ENCODE assay signal across 26 cellular contexts in the genomic region with DNA sequence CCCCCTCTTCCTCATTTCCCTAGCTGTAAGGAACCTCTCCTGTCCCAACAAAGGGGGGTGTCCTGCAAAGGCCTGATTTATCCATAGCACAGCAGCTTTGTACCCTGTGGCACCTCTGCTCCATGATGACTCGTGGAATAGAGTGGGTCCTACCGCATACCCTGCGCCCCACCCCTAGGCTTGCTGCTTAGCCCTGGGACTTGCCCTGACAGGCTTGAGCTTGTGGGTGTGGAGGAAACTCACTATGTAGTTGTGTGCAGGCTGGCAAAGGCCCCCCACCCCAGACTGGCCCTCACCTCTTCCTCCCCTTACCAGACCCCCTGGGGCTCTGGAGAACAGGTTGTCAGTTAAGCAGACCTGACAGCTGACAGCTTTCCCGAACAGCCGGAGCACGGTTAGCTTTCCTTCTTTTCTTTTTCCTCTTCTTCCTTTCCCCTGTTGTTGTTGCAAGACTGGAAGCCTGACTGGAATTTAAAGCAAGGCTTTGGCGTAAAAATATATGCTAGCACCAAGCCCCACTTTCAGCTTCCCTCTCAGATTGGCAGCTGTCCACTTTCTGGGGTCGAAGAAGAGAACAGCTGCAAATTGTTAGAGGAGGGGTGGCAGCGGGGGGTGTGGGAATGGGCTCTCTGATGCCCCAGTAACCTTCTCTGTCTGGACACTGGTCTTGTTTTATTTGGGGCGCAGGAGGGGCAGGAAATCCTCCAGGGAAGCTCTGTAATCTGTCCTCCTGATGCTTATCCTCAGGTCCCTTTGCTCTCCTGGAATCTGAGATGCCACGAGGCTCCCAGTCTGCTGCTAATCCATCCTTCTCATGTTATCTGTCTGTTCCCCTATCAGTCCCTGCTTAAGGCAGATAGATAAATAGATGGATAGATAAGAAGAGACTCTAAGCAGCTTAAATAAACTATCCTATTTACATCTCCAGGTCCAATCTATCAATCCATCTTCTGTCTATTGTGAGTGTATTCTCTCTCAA.
DNase-seq lines count a peak whose midpoint lies in the region; ATAC-seq, FAIRE-seq and TF ChIP-seq lines count a peak whose summit lies in the region.
"Had no signal": no experiment of that assay in that cellular context is flagged by ENCODE, and none has a peak within 500 bp of the region (broad histone marks: within the 10 kb centered on the region; RNA-seq: fewer than 3 reads in every experiment).

No MANE protein-coding gene starts in this region.

- ATAC-seq in left ventricle myocardium superior (no peak), HepG2 (no peak)
- ATAC-seq: lower lobe of right lung had no signal

- no peak overlapping the region for H3K4me3 ChIP-seq in astrocyte (ENCODE audit: insufficient read depth, low read depth, low read length)
- H3K4me3 ChIP-seq in transverse colon = no peak overlapping the region
- H3K4me3 ChIP-seq in HepG2 (replicated peaks in 1 of 3; ENCODE audit: insufficient read depth in 1 of 3, low read depth in 2 of 3, low read length in 3 of 3) = no peak overlapping the region
- H3K4me3 ChIP-seq: BLaER1 treated with 17β-estradiol and CSF1 and Interleukin-3, amounts not matched to agents 10 nM and 100 nM; cardiac muscle cell; hepatocyte; lower lobe of right lung; SJCRH30 had no signal

- 23 to 68% methylated on average over 4 to 11 of the region's 11 CpGs for WGBS in transverse colon (ENCODE audit: low coverage in 1 of 2), 2 donors
- 13% methylated on average over 9 of the region's 11 CpGs for WGBS in HepG2 (ENCODE audit: low lambda C conversion rate)

- H3K27ac Mint-ChIP-seq in astrocyte (ENCODE audit: unreplicated experiment) = peak overlapping the region; percentile 9
- H3K27ac Mint-ChIP-seq in neural crest cell (ENCODE audit: unreplicated experiment) = peak overlapping the region; percentile 24
- H3K27ac Mint-ChIP-seq: activated B cell treated with CpG ODN at 0.5 μM for 24 hours; dendritic cell treated with granulocyte-macrophage colony-stimulating factor and Interleukin-4, amounts not matched to agents 40 ng/mL and 50 ng/mL, for 4 days; T-helper 2 cell treated with Interferon-gamma antibody and Interleukin-4, amounts not matched to agents 5 μg/mL and 100 μg/mL, for 36 hours had no signal

- H3K27ac ChIP-seq in astrocyte (ENCODE audit: low read depth, low read length) = no peak overlapping the region
- no peak overlapping the region for H3K27ac ChIP-seq in transverse colon
- no peak overlapping the region for H3K27ac ChIP-seq in HepG2 (ENCODE audit: extremely low read length, insufficient read depth, low read length)
- H3K27ac ChIP-seq: BLaER1 treated with 17β-estradiol and CSF1 and Interleukin-3, amounts not matched to agents 10 nM and 100 nM; cardiac muscle cell; hepatocyte; lower lobe of right lung; SJCRH30 had no signal

- H2AFZ ChIP-seq in astrocyte (ENCODE audit: low read depth, low read length) = no peak overlapping the region
- no peak overlapping the region for H2AFZ ChIP-seq in HepG2 (ENCODE audit: low read length)
- H2AFZ ChIP-seq: hepatocyte had no signal

- H3K4me2 ChIP-seq in astrocyte (ENCODE audit: low read length) = no peak overlapping the region
- no peak overlapping the region for H3K4me2 ChIP-seq in HepG2 (ENCODE audit: low read depth, low read length)
- H3K4me2 ChIP-seq: BLaER1 treated with 17β-estradiol and CSF1 and Interleukin-3, amounts not matched to agents 10 nM and 100 nM; hepatocyte had no signal

- no peaks in the 10 kb centered on the region for H3K36me3 ChIP-seq in astrocyte (ENCODE audit: insufficient read depth, low read length)
- H3K36me3 ChIP-seq in transverse colon = no peaks in the 10 kb centered on the region
- H3K36me3 ChIP-seq in HepG2 (replicated peaks in 1 of 2; ENCODE audit: control insufficient read depth in 1 of 2, insufficient read depth in 2 of 2, low read length in 2 of 2) = no peaks in the 10 kb centered on the region
- H3K36me3 ChIP-seq: BLaER1 treated with 17β-estradiol and CSF1 and Interleukin-3, amounts not matched to agents 10 nM and 100 nM; cardiac muscle cell; lower lobe of right lung; SJCRH30 had no signal

- H3K4me3 Mint-ChIP-seq in astrocyte (ENCODE audit: unreplicated experiment) (no peak overlapping the region), neural crest cell (no peak overlapping the region)
- H3K4me3 Mint-ChIP-seq: activated B cell treated with CpG ODN at 0.5 μM for 24 hours; dendritic cell treated with granulocyte-macrophage colony-stimulating factor and Interleukin-4, amounts not matched to agents 40 ng/mL and 50 ng/mL, for 4 days; T-helper 2 cell treated with Interferon-gamma antibody and Interleukin-4, amounts not matched to agents 5 μg/mL and 100 μg/mL, for 36 hours had no signal

- in situ Hi-C loops in transverse colon (cut with MboI; ENCODE audit: low pct_ligation_motif_present in 1 of 4, low pct_unique_long_range_greater_than_20kb in 1 of 4, low sequenced_read_pairs in 3 of 4) = no loop called here
- in situ Hi-C loops in HepG2 (cut with HindIII; ENCODE audit: extremely low pct_ligation_motif_present, low pct_unique_long_range_greater_than_20kb) = no loop called here

- H3K9ac ChIP-seq in astrocyte (ENCODE audit: low read length) (no peak overlapping the region), HepG2 (ENCODE audit: insufficient read depth, low read depth, low read length) (no peak overlapping the region)
- H3K9ac ChIP-seq: BLaER1 treated with 17β-estradiol and CSF1 and Interleukin-3, amounts not matched to agents 10 nM and 100 nM had no signal

- BruUV-seq in HepG2 (replicated peaks; lab: Mats Ljungman, UMichigan) = no TSS peak

- H3K79me2 ChIP-seq in astrocyte (ENCODE audit: insufficient read depth, low read length) (no peaks in the 10 kb centered on the region), HepG2 (ENCODE audit: insufficient read depth, low read length) (no peaks in the 10 kb centered on the region)
- H3K79me2 ChIP-seq: hepatocyte had no signal

- no peak for TF ChIP-seq RAD21 in HepG2 (CRISPR knock-in tag; IDR thresholded peaks at IDR 0.05)

- POLR2A ChIA-PET in HepG2 (lab: Yijun Ruan, JAX) = no interaction called here

- CTCF ChIA-PET in HepG2 (lab: Yijun Ruan, JAX; ENCODE audit: low intra/inter-chr PET ratio, low total read pairs) = no interaction called here

- H3K4me1 Mint-ChIP-seq in astrocyte (ENCODE audit: low read depth, unreplicated experiment) = peaks cover 17% of the 10 kb centered on the region
- H3K4me1 Mint-ChIP-seq in neural crest cell = peaks cover 39% of the 10 kb centered on the region
- H3K4me1 Mint-ChIP-seq: activated B cell treated with CpG ODN at 0.5 μM for 24 hours had no signal

- H3K27me3 ChIP-seq in astrocyte (ENCODE audit: insufficient read depth, low read length) (no peaks in the 10 kb centered on the region), transverse colon (no peaks in the 10 kb centered on the region), HepG2 (ENCODE audit: control insufficient read depth in 1 of 2, insufficient read depth in 2 of 2, low read length in 2 of 2) (no peaks in the 10 kb centered on the region)
- H3K27me3 ChIP-seq: BLaER1 treated with 17β-estradiol and CSF1 and Interleukin-3, amounts not matched to agents 10 nM and 100 nM; hepatocyte; SJCRH30 had no signal

- DNase-seq in D721Med (ENCODE audit: insufficient read length, low spot score) = peak; percentile 55
- DNase-seq in astrocyte (ENCODE audit: low read depth) = no peak
- peak; percentile 61 for DNase-seq in globus pallidus (ENCODE audit: low spot score)
- DNase-seq in neural crest cell (ENCODE audit: low read depth, low spot score) = no peak
- no peak for DNase-seq in left ventricle myocardium superior
- DNase-seq in SW480 (ENCODE audit: low spot score) = no peak
- no peak for DNase-seq in transverse colon
- no peak for DNase-seq in HepG2 (ENCODE audit: low spot score)
- DNase-seq: ACHN; activated B cell treated with CpG ODN at 0.5 μM for 24 hours; activated CD4-positive, alpha-beta T cell treated with anti-CD3 and anti-CD28 coated beads, Interleukin-2, amount 50 U/mL, for 48 hours; activated gamma-delta T cell treated with Interleukin-2 at 50 U/mL for 16 hours; Calu3; lower lobe of right lung; NCI-H1105; NCI-H2029 treated with DMSO at 0.1 percent for 48 hours; NCI-H446; NK-92 treated with Interleukin-12 subunit alpha and Interleukin-12 subunit beta, amount 100 ng/mL, for 24 hours; SJCRH30; stimulated activated CD4-positive, alpha-beta T cell treated with anti-CD3 and anti-CD28 coated beads, Interleukin-12 subunit alpha, Interleukin-12 subunit beta, amount 100 ng/mL, for 4 hours had no signal

- H3K9me3 ChIP-seq in astrocyte (ENCODE audit: insufficient read depth, low read depth, low read length) (no peaks in the 10 kb centered on the region), transverse colon (no peaks in the 10 kb centered on the region), HepG2 (ENCODE audit: low read length) (no peaks in the 10 kb centered on the region)
- H3K9me3 ChIP-seq: BLaER1 treated with 17β-estradiol and CSF1 and Interleukin-3, amounts not matched to agents 10 nM and 100 nM; lower lobe of right lung; SJCRH30 had no signal

- intact Hi-C loops in left ventricle myocardium superior (cut with micrococcal nuclease) = no loop called here
- intact Hi-C loops in transverse colon (cut with DNase I; ENCODE audit: low total_unique reads) = no loop called here
- intact Hi-C loops in HepG2 (cut with micrococcal nuclease; ENCODE audit: unreplicated experiment) = no loop called here

- no peaks in the 10 kb centered on the region for H3K36me3 Mint-ChIP-seq in astrocyte (ENCODE audit: low read depth, unreplicated experiment)
- no peaks in the 10 kb centered on the region for H3K36me3 Mint-ChIP-seq in neural crest cell (ENCODE audit: low read depth)

- no peak for TF ChIP-seq POLR2A in transverse colon (IDR thresholded peaks at IDR 0.05)
- no peak for TF ChIP-seq POLR2A in HepG2 (IDR thresholded peaks at IDR 0.05; ENCODE audit: insufficient read depth in 1 of 2, low read depth in 2 of 2, low read length in 2 of 2)

- H3K4me1 ChIP-seq in astrocyte (ENCODE audit: insufficient read depth, low read length) (peaks cover 5% of the 10 kb centered on the region), transverse colon (no peaks in the 10 kb centered on the region), HepG2 (ENCODE audit: insufficient read depth, low read length) (no peaks in the 10 kb centered on the region)
- H3K4me1 ChIP-seq: lower lobe of right lung, SJCRH30 had no signal

- H4K20me1 ChIP-seq in astrocyte (ENCODE audit: insufficient read depth, low read length) (no peaks in the 10 kb centered on the region), HepG2 (ENCODE audit: insufficient read depth, low read length) (no peaks in the 10 kb centered on the region)
- H4K20me1 ChIP-seq: BLaER1 treated with 17β-estradiol and CSF1 and Interleukin-3, amounts not matched to agents 10 nM and 100 nM had no signal

- TF ChIP-seq CTCF in D721Med (IDR thresholded peaks at IDR 0.05; ENCODE audit: insufficient read depth, missing control alignments) (no peak), astrocyte (IDR thresholded peaks at IDR 0.05; ENCODE audit: insufficient read depth, low read depth, low read length) (no peak), neural crest cell (conservative IDR thresholded peaks at IDR 0.05) (no peak), transverse colon (IDR thresholded peaks at IDR 0.05) (no peak), HepG2 (CRISPR knock-in tag; IDR thresholded peaks at IDR 0.05) (no peak)

- peaks cover 8% of the 10 kb centered on the region for H3K27me3 Mint-ChIP-seq in astrocyte (ENCODE audit: low read depth, unreplicated experiment)
- no peaks in the 10 kb centered on the region for H3K27me3 Mint-ChIP-seq in neural crest cell (ENCODE audit: low read depth)
- H3K27me3 Mint-ChIP-seq: dendritic cell treated with granulocyte-macrophage colony-stimulating factor and Interleukin-4, amounts not matched to agents 40 ng/mL and 50 ng/mL, for 4 days had no signal

- FAIRE-seq in D721Med (lab: Jason Lieb, UNC) = peak; percentile 97
- no peak for FAIRE-seq in astrocyte (lab: Jason Lieb, UNC)
- FAIRE-seq in HepG2 (lab: Jason Lieb, UNC) = no peak
- FAIRE-seq: endothelial cell of umbilical vein had no signal

- H3K9me3 Mint-ChIP-seq in astrocyte (ENCODE audit: unreplicated experiment) (no peaks in the 10 kb centered on the region), neural crest cell (no peaks in the 10 kb centered on the region)
- H3K9me3 Mint-ChIP-seq: activated B cell treated with CpG ODN at 0.5 μM for 24 hours; dendritic cell treated with granulocyte-macrophage colony-stimulating factor and Interleukin-4, amounts not matched to agents 40 ng/mL and 50 ng/mL, for 4 days; T-helper 2 cell treated with Interferon-gamma antibody and Interleukin-4, amounts not matched to agents 5 μg/mL and 100 μg/mL, for 36 hours had no signal

- no peak for TF ChIP-seq EP300 in transverse colon (IDR thresholded peaks at IDR 0.05; ENCODE audit: low read depth)
- no peak for TF ChIP-seq EP300 in HepG2 (IDR thresholded peaks at IDR 0.05; ENCODE audit: low read depth in 2 of 2, low read length in 2 of 2)
- TF ChIP-seq EP300 in HepG2 (CRISPR knock-in tag; IDR thresholded peaks at IDR 0.05; ENCODE audit: borderline replicate concordance) = no peak

Comparison
In these comparisons a context has a peak if more than half of its experiments do, and no peak if none do; other contexts are left out.
1. DNase-seq: peak in D721Med (single experiment) and globus pallidus (single experiment); none in astrocyte (single experiment), neural crest cell (single experiment), left ventricle myocardium superior (single experiment), SW480 (single experiment), transverse colon (single experiment) and HepG2 (single experiment).